ENCODE assay signal across 1 cellular context in the genomic region with DNA sequence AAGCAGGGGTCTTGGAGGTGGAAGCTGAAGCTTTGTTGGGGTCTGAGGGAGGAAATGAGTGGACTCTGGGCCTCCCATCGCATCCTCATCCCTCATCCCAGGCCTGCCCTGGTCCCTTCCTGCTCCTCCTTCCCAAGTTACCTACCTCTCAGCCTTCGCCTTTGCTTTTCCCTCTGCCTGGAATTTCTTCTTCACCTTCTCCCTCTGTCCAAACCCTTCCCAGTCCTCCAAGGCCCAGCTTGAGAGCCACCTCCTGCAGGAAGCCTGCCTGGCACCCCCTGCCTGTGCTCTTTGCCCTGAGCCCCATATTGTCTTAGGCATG.
TF ChIP-seq lines count a peak whose summit lies in the region.

No MANE protein-coding gene starts in this region.

TF ChIP-seq in HepG2, 621 proteins besides CTCF, POLR2A, EP300 and RAD21 (continues in another document):
- no peak for TF ChIP-seq KAT8 (CRISPR knock-in tag; IDR thresholded peaks at IDR 0.05)
- no peak for TF ChIP-seq JUND (CRISPR knock-in tag; IDR thresholded peaks at IDR 0.05)
- TF ChIP-seq SOX5 (CRISPR knock-in tag; IDR thresholded peaks at IDR 0.05; ENCODE audit: borderline replicate concordance): peak; percentile 2; the same call in 1 of the 2 replicates
- TF ChIP-seq, protein P1, sequence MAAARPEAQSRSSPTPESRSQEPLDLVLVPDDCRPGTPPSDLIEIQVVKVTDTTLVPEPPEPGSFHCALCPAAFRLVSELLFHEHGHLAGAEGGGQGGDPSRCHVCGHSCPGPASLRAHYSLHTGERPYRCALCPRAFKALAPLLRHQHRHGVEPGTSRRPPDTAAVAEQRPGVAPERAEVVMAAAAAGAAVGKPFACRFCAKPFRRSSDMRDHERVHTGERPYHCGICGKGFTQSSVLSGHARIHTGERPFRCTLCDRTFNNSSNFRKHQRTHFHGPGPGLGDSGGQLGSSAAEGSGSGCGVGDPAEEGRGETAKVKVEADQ (CRISPR knock-in tag; IDR thresholded peaks at IDR 0.05; ENCODE audit: borderline replicate concordance): no peak
- TF ChIP-seq HOXA3 (CRISPR knock-in tag; IDR thresholded peaks at IDR 0.05): no peak
- TF ChIP-seq ZMAT3 (CRISPR knock-in tag; conservative IDR thresholded peaks at IDR 0.05): no peak
- TF ChIP-seq, protein P2, sequence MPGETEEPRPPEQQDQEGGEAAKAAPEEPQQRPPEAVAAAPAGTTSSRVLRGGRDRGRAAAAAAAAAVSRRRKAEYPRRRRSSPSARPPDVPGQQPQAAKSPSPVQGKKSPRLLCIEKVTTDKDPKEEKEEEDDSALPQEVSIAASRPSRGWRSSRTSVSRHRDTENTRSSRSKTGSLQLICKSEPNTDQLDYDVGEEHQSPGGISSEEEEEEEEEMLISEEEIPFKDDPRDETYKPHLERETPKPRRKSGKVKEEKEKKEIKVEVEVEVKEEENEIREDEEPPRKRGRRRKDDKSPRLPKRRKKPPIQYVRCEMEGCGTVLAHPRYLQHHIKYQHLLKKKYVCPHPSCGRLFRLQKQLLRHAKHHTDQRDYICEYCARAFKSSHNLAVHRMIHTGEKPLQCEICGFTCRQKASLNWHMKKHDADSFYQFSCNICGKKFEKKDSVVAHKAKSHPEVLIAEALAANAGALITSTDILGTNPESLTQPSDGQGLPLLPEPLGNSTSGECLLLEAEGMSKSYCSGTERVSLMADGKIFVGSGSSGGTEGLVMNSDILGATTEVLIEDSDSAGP (CRISPR knock-in tag; IDR thresholded peaks at IDR 0.05; ENCODE audit: borderline replicate concordance): no peak
- TF ChIP-seq, protein P3, sequence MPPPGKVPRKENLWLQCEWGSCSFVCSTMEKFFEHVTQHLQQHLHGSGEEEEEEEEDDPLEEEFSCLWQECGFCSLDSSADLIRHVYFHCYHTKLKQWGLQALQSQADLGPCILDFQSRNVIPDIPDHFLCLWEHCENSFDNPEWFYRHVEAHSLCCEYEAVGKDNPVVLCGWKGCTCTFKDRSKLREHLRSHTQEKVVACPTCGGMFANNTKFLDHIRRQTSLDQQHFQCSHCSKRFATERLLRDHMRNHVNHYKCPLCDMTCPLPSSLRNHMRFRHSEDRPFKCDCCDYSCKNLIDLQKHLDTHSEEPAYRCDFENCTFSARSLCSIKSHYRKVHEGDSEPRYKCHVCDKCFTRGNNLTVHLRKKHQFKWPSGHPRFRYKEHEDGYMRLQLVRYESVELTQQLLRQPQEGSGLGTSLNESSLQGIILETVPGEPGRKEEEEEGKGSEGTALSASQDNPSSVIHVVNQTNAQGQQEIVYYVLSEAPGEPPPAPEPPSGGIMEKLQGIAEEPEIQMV (CRISPR knock-in tag; IDR thresholded peaks at IDR 0.05; ENCODE audit: low read depth): 0 out of 2 replicates have a peak, but pooled peaks have one; percentile 23
- TF ChIP-seq NONO (IDR thresholded peaks at IDR 0.05): no peak
- peak; percentile 51; the same call in 1 of the 2 replicates for TF ChIP-seq NONO (CRISPR knock-in tag; conservative IDR thresholded peaks at IDR 0.05)
- TF ChIP-seq ZKSCAN1 (IDR thresholded peaks at IDR 0.05; ENCODE audit: low read length): no peak
- no peak for TF ChIP-seq ZNF260 (CRISPR knock-in tag; IDR thresholded peaks at IDR 0.05; ENCODE audit: borderline replicate concordance, low read depth)
- no peak for TF ChIP-seq ISX (CRISPR knock-in tag; conservative IDR thresholded peaks at IDR 0.05)
- TF ChIP-seq TCF12 (IDR thresholded peaks at IDR 0.05): no peak
- TF ChIP-seq TCF12 (CRISPR knock-in tag; IDR thresholded peaks at IDR 0.05): no peak
- no peak for TF ChIP-seq NR2C2 (CRISPR knock-in tag; IDR thresholded peaks at IDR 0.05; ENCODE audit: borderline replicate concordance)
- no peak for TF ChIP-seq KLF6 (CRISPR knock-in tag; IDR thresholded peaks at IDR 0.05)
- TF ChIP-seq, protein P4, sequence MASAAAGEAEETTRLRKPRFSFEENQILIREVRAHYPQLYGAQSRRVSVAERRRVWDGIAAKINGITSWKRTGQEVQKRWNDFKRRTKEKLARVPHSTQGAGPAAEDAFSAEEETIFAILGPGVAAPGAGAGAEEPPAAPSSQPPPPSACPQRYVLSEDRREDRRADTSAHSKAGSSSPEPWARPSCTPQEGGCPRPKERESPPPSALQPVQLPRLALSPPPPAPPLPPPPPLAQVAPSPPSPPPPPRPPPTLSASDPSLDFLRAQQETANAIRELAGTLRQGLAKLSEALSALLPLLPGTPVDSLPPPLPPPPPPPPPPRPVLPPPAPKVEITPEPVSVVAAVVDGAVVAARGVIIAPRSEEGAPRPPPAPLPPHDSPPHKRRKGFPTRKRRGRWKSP (CRISPR knock-in tag; IDR thresholded peaks at IDR 0.05): no peak
- 0 out of 2 replicates have a peak, but pooled peaks have one; percentile 64 for TF ChIP-seq CAMTA2 (CRISPR knock-in tag; IDR thresholded peaks at IDR 0.05; ENCODE audit: borderline replicate concordance)
- TF ChIP-seq YY1 (IDR thresholded peaks at IDR 0.05; ENCODE audit: insufficient read depth, insufficient replicate concordance, low read depth, low read length): no peak
- TF ChIP-seq ZNF660 (CRISPR knock-in tag; IDR thresholded peaks at IDR 0.05; ENCODE audit: borderline replicate concordance, low read depth): no peak
- no peak for TF ChIP-seq ZNF343 (CRISPR knock-in tag; IDR thresholded peaks at IDR 0.05)
- TF ChIP-seq, protein P5, sequence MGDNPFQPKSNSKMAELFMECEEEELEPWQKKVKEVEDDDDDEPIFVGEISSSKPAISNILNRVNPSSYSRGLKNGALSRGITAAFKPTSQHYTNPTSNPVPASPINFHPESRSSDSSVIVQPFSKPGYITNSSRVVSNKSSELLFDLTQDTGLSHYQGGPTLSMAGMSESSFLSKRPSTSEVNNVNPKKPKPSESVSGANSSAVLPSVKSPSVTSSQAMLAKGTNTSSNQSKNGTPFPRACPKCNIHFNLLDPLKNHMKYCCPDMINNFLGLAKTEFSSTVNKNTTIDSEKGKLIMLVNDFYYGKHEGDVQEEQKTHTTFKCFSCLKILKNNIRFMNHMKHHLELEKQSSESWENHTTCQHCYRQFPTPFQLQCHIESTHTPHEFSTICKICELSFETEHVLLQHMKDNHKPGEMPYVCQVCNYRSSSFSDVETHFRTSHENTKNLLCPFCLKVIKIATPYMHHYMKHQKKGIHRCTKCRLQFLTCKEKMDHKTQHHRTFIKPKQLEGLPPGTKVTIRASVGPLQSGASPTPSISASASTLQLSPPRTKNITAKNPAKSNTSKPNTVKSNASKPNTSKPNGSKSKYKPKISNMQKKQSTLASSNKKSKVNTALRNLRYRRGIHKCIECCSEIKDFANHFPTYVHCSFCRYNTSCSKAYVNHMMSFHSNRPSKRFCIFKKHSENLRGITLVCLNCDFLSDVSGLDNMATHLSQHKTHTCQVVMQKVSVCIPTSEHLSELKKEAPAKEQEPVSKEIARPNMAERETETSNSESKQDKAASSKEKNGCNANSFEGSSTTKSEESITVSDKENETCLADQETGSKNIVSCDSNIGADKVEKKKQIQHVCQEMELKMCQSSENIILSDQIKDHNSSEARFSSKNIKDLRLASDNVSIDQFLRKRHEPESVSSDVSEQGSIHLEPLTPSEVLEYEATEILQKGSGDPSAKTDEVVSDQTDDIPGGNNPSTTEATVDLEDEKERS (CRISPR knock-in tag; IDR thresholded peaks at IDR 0.05): no peak
- TF ChIP-seq PPARG (CRISPR knock-in tag; conservative IDR thresholded peaks at IDR 0.05): no peak
- TF ChIP-seq ZNF329 (CRISPR knock-in tag; IDR thresholded peaks at IDR 0.05; ENCODE audit: low read depth): no peak
- no peak for TF ChIP-seq MXD4 (CRISPR knock-in tag; IDR thresholded peaks at IDR 0.05)
- no peak for TF ChIP-seq DNMT3B (CRISPR knock-in tag; conservative IDR thresholded peaks at IDR 0.05)
- TF ChIP-seq, protein P6, sequence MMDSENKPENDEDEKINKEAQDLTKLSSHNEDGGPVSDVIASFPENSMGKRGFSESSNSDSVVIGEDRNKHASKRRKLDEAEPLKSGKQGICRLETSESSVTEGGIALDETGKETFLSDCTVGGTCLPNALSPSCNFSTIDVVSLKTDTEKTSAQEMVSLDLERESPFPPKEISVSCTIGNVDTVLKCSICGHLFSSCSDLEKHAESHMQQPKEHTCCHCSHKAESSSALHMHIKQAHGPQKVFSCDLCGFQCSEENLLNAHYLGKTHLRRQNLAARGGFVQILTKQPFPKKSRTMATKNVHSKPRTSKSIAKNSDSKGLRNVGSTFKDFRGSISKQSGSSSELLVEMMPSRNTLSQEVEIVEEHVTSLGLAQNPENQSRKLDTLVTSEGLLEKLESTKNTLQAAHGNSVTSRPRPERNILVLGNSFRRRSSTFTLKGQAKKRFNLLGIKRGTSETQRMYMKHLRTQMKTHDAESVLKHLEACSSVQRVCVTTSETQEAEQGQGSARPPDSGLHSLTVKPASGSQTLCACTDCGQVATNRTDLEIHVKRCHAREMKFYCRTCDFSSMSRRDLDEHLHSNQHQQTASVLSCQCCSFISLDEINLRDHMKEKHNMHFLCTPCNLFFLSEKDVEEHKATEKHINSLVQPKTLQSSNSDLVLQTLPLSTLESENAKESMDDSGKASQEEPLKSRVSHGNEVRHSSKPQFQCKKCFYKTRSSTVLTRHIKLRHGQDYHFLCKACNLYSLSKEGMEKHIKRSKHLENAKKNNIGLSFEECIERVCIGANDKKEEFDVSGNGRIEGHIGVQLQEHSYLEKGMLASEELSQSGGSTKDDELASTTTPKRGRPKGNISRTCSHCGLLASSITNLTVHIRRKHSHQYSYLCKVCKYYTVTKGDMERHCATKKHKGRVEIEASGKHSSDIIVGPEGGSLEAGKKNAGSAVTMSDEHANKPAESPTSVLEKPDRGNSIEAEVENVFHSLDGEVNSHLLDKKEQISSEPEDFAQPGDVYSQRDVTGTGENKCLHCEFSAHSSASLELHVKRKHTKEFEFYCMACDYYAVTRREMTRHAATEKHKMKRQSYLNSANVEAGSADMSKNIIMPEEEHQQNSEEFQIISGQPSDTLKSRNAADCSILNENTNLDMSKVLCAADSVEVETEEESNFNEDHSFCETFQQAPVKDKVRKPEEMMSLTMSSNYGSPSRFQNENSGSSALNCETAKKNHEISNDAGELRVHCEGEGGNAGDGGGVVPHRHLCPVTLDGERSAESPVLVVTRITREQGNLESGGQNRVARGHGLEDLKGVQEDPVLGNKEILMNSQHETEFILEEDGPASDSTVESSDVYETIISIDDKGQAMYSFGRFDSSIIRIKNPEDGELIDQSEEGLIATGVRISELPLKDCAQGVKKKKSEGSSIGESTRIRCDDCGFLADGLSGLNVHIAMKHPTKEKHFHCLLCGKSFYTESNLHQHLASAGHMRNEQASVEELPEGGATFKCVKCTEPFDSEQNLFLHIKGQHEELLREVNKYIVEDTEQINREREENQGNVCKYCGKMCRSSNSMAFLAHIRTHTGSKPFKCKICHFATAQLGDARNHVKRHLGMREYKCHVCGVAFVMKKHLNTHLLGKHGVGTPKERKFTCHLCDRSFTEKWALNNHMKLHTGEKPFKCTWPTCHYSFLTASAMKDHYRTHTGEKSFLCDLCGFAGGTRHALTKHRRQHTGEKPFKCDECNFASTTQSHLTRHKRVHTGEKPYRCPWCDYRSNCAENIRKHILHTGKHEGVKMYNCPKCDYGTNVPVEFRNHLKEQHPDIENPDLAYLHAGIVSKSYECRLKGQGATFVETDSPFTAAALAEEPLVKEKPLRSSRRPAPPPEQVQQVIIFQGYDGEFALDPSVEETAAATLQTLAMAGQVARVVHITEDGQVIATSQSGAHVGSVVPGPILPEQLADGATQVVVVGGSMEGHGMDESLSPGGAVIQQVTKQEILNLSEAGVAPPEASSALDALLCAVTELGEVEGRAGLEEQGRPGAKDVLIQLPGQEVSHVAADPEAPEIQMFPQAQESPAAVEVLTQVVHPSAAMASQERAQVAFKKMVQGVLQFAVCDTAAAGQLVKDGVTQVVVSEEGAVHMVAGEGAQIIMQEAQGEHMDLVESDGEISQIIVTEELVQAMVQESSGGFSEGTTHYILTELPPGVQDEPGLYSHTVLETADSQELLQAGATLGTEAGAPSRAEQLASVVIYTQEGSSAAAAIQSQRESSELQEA (CRISPR knock-in tag; IDR thresholded peaks at IDR 0.05; ENCODE audit: not compliant biosample characterization): no peak
- TF ChIP-seq ZNF337 (CRISPR knock-in tag; IDR thresholded peaks at IDR 0.05; ENCODE audit: borderline replicate concordance, low read depth): no peak
- TF ChIP-seq ZNF570 (CRISPR knock-in tag; IDR thresholded peaks at IDR 0.05; ENCODE audit: borderline replicate concordance): no peak
- TF ChIP-seq SP5 (CRISPR knock-in tag; IDR thresholded peaks at IDR 0.05; ENCODE audit: borderline replicate concordance, low read depth): 0 out of 2 replicates have a peak, but pooled peaks have one; percentile 1
- TF ChIP-seq, protein P7, sequence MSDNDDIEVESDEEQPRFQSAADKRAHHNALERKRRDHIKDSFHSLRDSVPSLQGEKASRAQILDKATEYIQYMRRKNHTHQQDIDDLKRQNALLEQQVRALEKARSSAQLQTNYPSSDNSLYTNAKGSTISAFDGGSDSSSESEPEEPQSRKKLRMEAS (IDR thresholded peaks at IDR 0.05): no peak
- TF ChIP-seq, protein P8, sequence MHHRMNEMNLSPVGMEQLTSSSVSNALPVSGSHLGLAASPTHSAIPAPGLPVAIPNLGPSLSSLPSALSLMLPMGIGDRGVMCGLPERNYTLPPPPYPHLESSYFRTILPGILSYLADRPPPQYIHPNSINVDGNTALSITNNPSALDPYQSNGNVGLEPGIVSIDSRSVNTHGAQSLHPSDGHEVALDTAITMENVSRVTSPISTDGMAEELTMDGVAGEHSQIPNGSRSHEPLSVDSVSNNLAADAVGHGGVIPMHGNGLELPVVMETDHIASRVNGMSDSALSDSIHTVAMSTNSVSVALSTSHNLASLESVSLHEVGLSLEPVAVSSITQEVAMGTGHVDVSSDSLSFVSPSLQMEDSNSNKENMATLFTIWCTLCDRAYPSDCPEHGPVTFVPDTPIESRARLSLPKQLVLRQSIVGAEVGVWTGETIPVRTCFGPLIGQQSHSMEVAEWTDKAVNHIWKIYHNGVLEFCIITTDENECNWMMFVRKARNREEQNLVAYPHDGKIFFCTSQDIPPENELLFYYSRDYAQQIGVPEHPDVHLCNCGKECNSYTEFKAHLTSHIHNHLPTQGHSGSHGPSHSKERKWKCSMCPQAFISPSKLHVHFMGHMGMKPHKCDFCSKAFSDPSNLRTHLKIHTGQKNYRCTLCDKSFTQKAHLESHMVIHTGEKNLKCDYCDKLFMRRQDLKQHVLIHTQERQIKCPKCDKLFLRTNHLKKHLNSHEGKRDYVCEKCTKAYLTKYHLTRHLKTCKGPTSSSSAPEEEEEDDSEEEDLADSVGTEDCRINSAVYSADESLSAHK (CRISPR knock-in tag; IDR thresholded peaks at IDR 0.05; ENCODE audit: borderline replicate concordance): no peak
- TF ChIP-seq, protein P9, sequence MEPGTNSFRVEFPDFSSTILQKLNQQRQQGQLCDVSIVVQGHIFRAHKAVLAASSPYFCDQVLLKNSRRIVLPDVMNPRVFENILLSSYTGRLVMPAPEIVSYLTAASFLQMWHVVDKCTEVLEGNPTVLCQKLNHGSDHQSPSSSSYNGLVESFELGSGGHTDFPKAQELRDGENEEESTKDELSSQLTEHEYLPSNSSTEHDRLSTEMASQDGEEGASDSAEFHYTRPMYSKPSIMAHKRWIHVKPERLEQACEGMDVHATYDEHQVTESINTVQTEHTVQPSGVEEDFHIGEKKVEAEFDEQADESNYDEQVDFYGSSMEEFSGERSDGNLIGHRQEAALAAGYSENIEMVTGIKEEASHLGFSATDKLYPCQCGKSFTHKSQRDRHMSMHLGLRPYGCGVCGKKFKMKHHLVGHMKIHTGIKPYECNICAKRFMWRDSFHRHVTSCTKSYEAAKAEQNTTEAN (CRISPR knock-in tag; conservative IDR thresholded peaks at IDR 0.05): no peak
- no peak for TF ChIP-seq XBP1 (CRISPR knock-in tag; IDR thresholded peaks at IDR 0.05)
- TF ChIP-seq ZNF354B (CRISPR knock-in tag; IDR thresholded peaks at IDR 0.05): no peak
- TF ChIP-seq SKI (IDR thresholded peaks at IDR 0.05; ENCODE audit: partially characterized antibody): no peak
- no peak for TF ChIP-seq RBAK (CRISPR knock-in tag; IDR thresholded peaks at IDR 0.05)
